In the genomic region with DNA sequence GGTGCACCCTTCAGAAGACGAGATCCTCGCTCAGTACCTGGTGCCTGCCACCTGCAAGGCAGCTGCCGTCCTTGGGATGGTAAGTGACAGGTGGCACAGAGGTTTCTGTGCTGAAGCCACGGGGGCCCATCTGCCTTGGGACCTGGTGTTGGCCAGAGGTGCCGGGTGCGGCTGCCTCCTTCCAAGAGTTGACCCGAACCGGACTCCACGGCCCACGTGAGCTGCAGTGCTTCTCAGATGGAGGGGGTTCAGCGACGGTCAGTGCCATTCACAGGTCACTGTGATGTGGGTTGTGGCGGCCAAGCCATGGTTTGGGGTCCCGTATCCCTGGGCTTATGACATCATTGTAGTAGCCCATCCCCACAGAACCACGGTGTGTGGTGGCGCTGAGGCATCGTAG, we compare ENCODE assay signal across 19 cellular contexts. TPM values are rescaled to one million over a fixed set of nuclear protein-coding genes. Genes with fewer than 3 reads are reported as not detected.
"Had no signal": no experiment of that assay in that cellular context is flagged by ENCODE, and none has a peak within 500 bp of the region (broad histone marks: within the 10 kb centered on the region; RNA-seq: fewer than 3 reads in every experiment).

No MANE protein-coding gene starts in this region.

- H3K27me3 Mint-ChIP-seq: central memory CD8-positive, alpha-beta T cell; effector memory CD8-positive, alpha-beta T cell had no signal

- H3K9me3 Mint-ChIP-seq: central memory CD8-positive, alpha-beta T cell; effector memory CD8-positive, alpha-beta T cell; natural killer cell had no signal

- H3K4me3 ChIP-seq: hepatocyte, pancreas, prostate gland, sigmoid colon, skin epidermis, stomach, thoracic aorta, transverse colon had no signal

- H3K27me3 ChIP-seq: foreskin keratinocyte, hepatocyte, pancreas, sigmoid colon, stomach, transverse colon had no signal

- H3K4me1 Mint-ChIP-seq: neural crest cell had no signal

- H3K27ac ChIP-seq: foreskin keratinocyte, hepatocyte, pancreas, prostate gland, sigmoid colon, skin epidermis, stomach, thoracic aorta, transverse colon had no signal

- FAIRE-seq: pancreas had no signal

- DNase-seq: effector memory CD8-positive, alpha-beta T cell; foreskin keratinocyte; natural killer cell; nucleus accumbens; retina; sigmoid colon; stimulated activated CD4-positive, alpha-beta T cell treated with anti-CD3 and anti-CD28 coated beads, Interleukin-12 subunit alpha, Interleukin-12 subunit beta, amount 100 ng/mL, for 4 hours; stimulated activated naive CD4-positive, alpha-beta T cell; stomach; substantia nigra; transverse colon had no signal

- ATAC-seq: effector memory CD8-positive, alpha-beta T cell; foreskin keratinocyte; pancreas had no signal

- H3K4me1 ChIP-seq: foreskin keratinocyte, prostate gland, transverse colon had no signal

- H3K4me3 Mint-ChIP-seq: central memory CD8-positive, alpha-beta T cell; effector memory CD8-positive, alpha-beta T cell; natural killer cell; neural crest cell had no signal

- H3K9me3 ChIP-seq: pancreas, prostate gland, sigmoid colon, stomach, thoracic aorta, transverse colon had no signal

RNA-seq across cellular contexts. Expression of gene MSANTD1, which starts 19.0 kb away (rescaled TPM):
- total RNA-seq: epithelial cell of proximal tubule had no signal
